ENCODE assay signal across 22 cellular contexts in genomic region chr5:36667826-36668225, GRCh38.
DNase-seq lines count a peak whose midpoint lies in the region; ATAC-seq and TF ChIP-seq lines count a peak whose summit lies in the region.
"Had no signal": no experiment of that assay in that cellular context is flagged by ENCODE, and none has a peak within 500 bp of the region (broad histone marks: within the 10 kb centered on the region; RNA-seq: fewer than 3 reads in every experiment).

No MANE protein-coding gene starts in this region.

- H3K27me3 ChIP-seq in PC-3 (ENCODE audit: low read length): no peaks in the 10 kb centered on the region
- H3K27me3 ChIP-seq: BLaER1 treated with 17β-estradiol and CSF1 and Interleukin-3, amounts not matched to agents 10 nM and 100 nM had no signal

- peak overlapping the region; percentile 0 for H3K4me3 Mint-ChIP-seq in nephron progenitor cell
- no peak overlapping the region for H3K4me3 Mint-ChIP-seq in activated CD4-positive, alpha-beta T cell treated with anti-CD3 and anti-CD28 coated beads, Interleukin-2, amount 10 ng/mL, durations not matched to agents 7 days and 5 days
- H3K4me3 Mint-ChIP-seq: CD8-positive, alpha-beta T cell had no signal

- intact Hi-C loops in PC-3 (cut with micrococcal nuclease): loop anchor here (2.0 kb wide), 1 partner anchor 61 kb away; the partner anchor contains the start of gene SLC1A3

- POLR2A ChIA-PET in PC-3 (lab: Charles Lee; ENCODE audit: unreplicated experiment): no interaction called here
- POLR2A ChIA-PET in activated CD4-positive, alpha-beta T cell treated with anti-CD3 and anti-CD28 coated beads, Interleukin-2, amount 10 ng/mL, durations not matched to agents 7 days and 5 days (lab: Charles Lee): no interaction called here

- peak overlapping the region; percentile 90 for H3K27ac Mint-ChIP-seq in nephron progenitor cell
- no peak overlapping the region for H3K27ac Mint-ChIP-seq in activated CD4-positive, alpha-beta T cell treated with anti-CD3 and anti-CD28 coated beads, Interleukin-2, amount 10 ng/mL, durations not matched to agents 7 days and 5 days
- H3K27ac Mint-ChIP-seq: CD8-positive, alpha-beta T cell had no signal

- CTCF ChIA-PET in PC-3 (lab: Charles Lee): no interaction called here
- CTCF ChIA-PET in activated CD4-positive, alpha-beta T cell treated with anti-CD3 and anti-CD28 coated beads, Interleukin-2, amount 10 ng/mL, durations not matched to agents 7 days and 5 days (lab: Charles Lee): no interaction called here

- no peaks in the 10 kb centered on the region for H3K36me3 ChIP-seq in PC-3 (ENCODE audit: low read depth, low read length)

- peak overlapping the region; percentile 45 for H3K4me2 ChIP-seq in PC-3 (ENCODE audit: low read length)
- H3K4me2 ChIP-seq: A549; BLaER1 treated with 17β-estradiol and CSF1 and Interleukin-3, amounts not matched to agents 10 nM and 100 nM; KMS-11 had no signal

- H3K4me3 ChIP-seq in PC-3 (ENCODE audit: low read length): no peak overlapping the region
- H3K4me3 ChIP-seq: A549; BLaER1 treated with 17β-estradiol and CSF1 and Interleukin-3, amounts not matched to agents 10 nM and 100 nM had no signal

- H3K9ac ChIP-seq in PC-3 (ENCODE audit: low read length): no peak overlapping the region
- H3K9ac ChIP-seq: BLaER1 treated with 17β-estradiol and CSF1 and Interleukin-3, amounts not matched to agents 10 nM and 100 nM; KMS-11 had no signal

- H3K27me3 Mint-ChIP-seq in nephron progenitor cell (ENCODE audit: low read depth, poor library complexity): peaks cover 5% of the 10 kb centered on the region
- peaks cover 13% of the 10 kb centered on the region for H3K27me3 Mint-ChIP-seq in activated CD4-positive, alpha-beta T cell treated with anti-CD3 and anti-CD28 coated beads, Interleukin-2, amount 10 ng/mL, durations not matched to agents 7 days and 5 days

- no peaks in the 10 kb centered on the region for H3K9me3 ChIP-seq in PC-3 (ENCODE audit: low read length)
- H3K9me3 ChIP-seq: A549 had no signal

- H2AFZ ChIP-seq in PC-3 (ENCODE audit: low read length): 0 out of 2 replicates have a peak overlapping the region, but pooled peaks have one; percentile 19

- peak; percentile 53 for ATAC-seq in PC-3
- ATAC-seq: A549; CD8-positive, alpha-beta T cell; HepG2; Panc1; Right ventricle myocardium inferior had no signal

- H3F3A ChIP-seq in PC-3 (ENCODE audit: low read length, unreplicated experiment): peaks cover 3% of the 10 kb centered on the region

- peaks cover 36% of the 10 kb centered on the region for H3K4me1 ChIP-seq in PC-3 (ENCODE audit: insufficient read depth, low read length)
- H3K4me1 ChIP-seq: A549 had no signal

- peak; percentile 22 for DNase-seq in HT-29 (ENCODE audit: low spot score)
- peak; percentile 73 for DNase-seq in PC-3
- DNase-seq in nephron progenitor cell: no peak
- DNase-seq in ACHN: no peak
- DNase-seq in HPDE6-E6E7 (ENCODE audit: extremely low spot score): no peak
- DNase-seq in activated CD4-positive, alpha-beta T cell treated with anti-CD3 and anti-CD28 coated beads, Interleukin-2, amount 10 ng/mL, durations not matched to agents 7 days and 5 days: no peak
- no peak for DNase-seq in mucosa of gallbladder (ENCODE audit: low spot score)
- DNase-seq: CD8-positive, alpha-beta T cell; DMS53; NCI-H1092; NCI-H146; NCI-H2081; NCI-H510A; NCI-H82; SW 1271 had no signal

- TF ChIP-seq CTCF in PC-3 (conservative IDR thresholded peaks at IDR 0.05; ENCODE audit: low read depth, low read length) (no peak), nephron progenitor cell (IDR thresholded peaks at IDR 0.05) (no peak)

- no peaks in the 10 kb centered on the region for H3K79me2 ChIP-seq in PC-3 (ENCODE audit: low read length)

- peak overlapping the region; percentile 39 for H3K27ac ChIP-seq in PC-3 (ENCODE audit: low read length)
- peak overlapping the region; percentile 34 for H3K27ac ChIP-seq in cingulate gyrus (ENCODE audit: low read depth, low read length)
- H3K27ac ChIP-seq: A549; BLaER1 treated with 17β-estradiol and CSF1 and Interleukin-3, amounts not matched to agents 10 nM and 100 nM; KMS-11 had no signal

- H3K9me2 ChIP-seq in PC-3 (replicated peaks; ENCODE audit: low read length): no peaks in the 10 kb centered on the region

- in situ Hi-C loops in ACHN (cut with HindIII; ENCODE audit: low pct_ligation_motif_present, low pct_unique_long_range_greater_than_20kb, low sequenced_read_pairs): no loop called here

- H4K20me1 ChIP-seq in PC-3 (ENCODE audit: low read length): no peaks in the 10 kb centered on the region
- H4K20me1 ChIP-seq: BLaER1 treated with 17β-estradiol and CSF1 and Interleukin-3, amounts not matched to agents 10 nM and 100 nM had no signal

- H3K36me3 Mint-ChIP-seq in nephron progenitor cell (ENCODE audit: low read depth): no peaks in the 10 kb centered on the region
- H3K36me3 Mint-ChIP-seq in activated CD4-positive, alpha-beta T cell treated with anti-CD3 and anti-CD28 coated beads, Interleukin-2, amount 10 ng/mL, durations not matched to agents 7 days and 5 days (ENCODE audit: low read depth): no peaks in the 10 kb centered on the region
- H3K36me3 Mint-ChIP-seq: CD8-positive, alpha-beta T cell had no signal

- no peaks in the 10 kb centered on the region for H3K9me3 Mint-ChIP-seq in nephron progenitor cell
- no peaks in the 10 kb centered on the region for H3K9me3 Mint-ChIP-seq in activated CD4-positive, alpha-beta T cell treated with anti-CD3 and anti-CD28 coated beads, Interleukin-2, amount 10 ng/mL, durations not matched to agents 7 days and 5 days
- H3K9me3 Mint-ChIP-seq: CD8-positive, alpha-beta T cell had no signal

- peaks cover 33% of the 10 kb centered on the region for H3K4me1 Mint-ChIP-seq in nephron progenitor cell
- no peaks in the 10 kb centered on the region for H3K4me1 Mint-ChIP-seq in activated CD4-positive, alpha-beta T cell treated with anti-CD3 and anti-CD28 coated beads, Interleukin-2, amount 10 ng/mL, durations not matched to agents 7 days and 5 days

- BruUV-seq in PC-3 (replicated peaks; lab: Mats Ljungman, UMichigan): no TSS peak

Comparison
In these comparisons a context has a peak if more than half of its experiments do, and no peak if none do; other contexts are left out.
1. DNase-seq: peak in HT-29 (single experiment) and PC-3 (single experiment); none in nephron progenitor cell (single experiment), ACHN (single experiment), HPDE6-E6E7 (single experiment), activated CD4-positive, alpha-beta T cell treated with anti-CD3 and anti-CD28 coated beads, Interleukin-2, amount 10 ng/mL, durations not matched to agents 7 days and 5 days (single experiment) and mucosa of gallbladder (single experiment).